In the genomic region with DNA sequence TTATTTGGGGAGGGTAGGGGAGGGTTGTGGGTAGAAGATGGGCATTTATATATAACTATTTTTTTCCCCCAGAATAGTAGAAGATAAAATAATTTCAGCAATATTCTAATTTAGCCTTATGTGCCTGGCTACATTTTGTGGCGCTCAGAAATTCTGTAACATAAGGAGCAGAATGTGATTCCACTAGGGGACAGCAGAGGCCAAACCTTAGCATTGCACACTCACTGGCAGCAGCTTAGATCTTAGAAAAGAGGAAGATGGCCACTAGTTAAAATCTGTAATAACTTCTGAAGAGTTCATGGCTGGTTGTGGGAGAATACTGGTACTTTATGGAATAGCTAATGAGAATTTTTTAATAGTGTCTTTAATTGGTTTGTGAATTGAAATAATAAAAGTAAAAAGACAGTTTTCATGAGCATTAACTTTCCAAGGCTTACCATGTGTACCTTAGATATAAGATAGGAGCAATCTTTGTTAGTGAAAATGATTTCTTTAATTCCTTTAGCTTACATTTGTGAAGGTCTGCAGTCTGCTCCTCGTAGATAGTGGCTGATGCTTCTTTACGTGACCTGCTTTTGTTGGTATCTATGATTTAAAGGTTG, we compare ENCODE assay signal across 8 cellular contexts. TPM values are rescaled to one million over a fixed set of nuclear protein-coding genes. Genes with fewer than 3 reads are reported as not detected.
DNase-seq lines count a peak whose midpoint lies in the region; ATAC-seq and TF ChIP-seq lines count a peak whose summit lies in the region.

No MANE protein-coding gene starts in this region.

- no peak overlapping the region for H3K4me3 ChIP-seq in HCT116 (replicated peaks in 1 of 2; ENCODE audit: low read depth in 1 of 2, low read length in 2 of 2)

- BruUV-seq in HCT116 (replicated peaks; lab: Mats Ljungman, UMichigan), result no TSS peak

- H3K4me1 ChIP-seq in HCT116 (ENCODE audit: control insufficient read depth in 1 of 2, insufficient read depth in 2 of 2, low read length in 2 of 2), result peaks cover 5 to 13% of the 10 kb centered on the region in 2 experiments

- H4K20me1 ChIP-seq in HCT116 (ENCODE audit: insufficient read depth), result no peaks in the 10 kb centered on the region

- peak; percentile 28 for DNase-seq in 8988T
- peak; percentile 69 for DNase-seq in GM10266 (ENCODE audit: extremely low spot score)
- peak; percentile 51 for DNase-seq in HCT116 (ENCODE audit: low read depth, low spot score)
- DNase-seq in M059J (ENCODE audit: low read depth), result peak; percentile 73
- peak; percentile 23 for DNase-seq in SHP77 treated with DMSO at 0.1 percent for 48 hours (lab: John Stamatoyannopoulos, UW)
- peak; percentile 51 to 83 for DNase-seq in T47D (ENCODE audit: low read depth in 1 of 2, low spot score in 1 of 2)
- DNase-seq in islet precursor cell, result peak; percentile 64
- DNase-seq in stimulated activated CD4-positive, alpha-beta T cell treated with anti-CD3 and anti-CD28 coated beads, Interleukin-4, amount 100 ng/mL, for 24 hours, result peak; percentile 30

- H3K27ac ChIP-seq in HCT116 (ENCODE audit: low read depth, low read length), result no peak overlapping the region

- no peaks in the 10 kb centered on the region for H3K27me3 ChIP-seq in HCT116 (ENCODE audit: insufficient read depth, low read length)

- intact Hi-C loops in HCT116 (cut with micrococcal nuclease), result loop anchor here (1.0 to 5.0 kb wide), 6 partner anchors 173 to 1241 kb away; no protein-coding TSS in a partner anchor

- CTCF ChIA-PET in HCT116 (lab: Charles Lee), result interaction anchor here (0.7 to 2.6 kb wide), 13 partner anchors 33 to 1241 kb away, joined by 3 to 23 read pairs (median 4); a partner anchor contains a TSS

- no peak overlapping the region for H2AFZ ChIP-seq in HCT116 (ENCODE audit: low read depth, low read length, poor library complexity, severe bottlenecking)

- TF ChIP-seq RAD21 in HCT116 (IDR thresholded peaks at IDR 0.05; ENCODE audit: low read depth), result peak; percentile 97

- no peak for TF ChIP-seq POLR2A in HCT116 (IDR thresholded peaks at IDR 0.05; ENCODE audit: borderline replicate concordance, extremely low read depth, insufficient read depth, insufficient read length)

- peaks cover 14% of the 10 kb centered on the region; the same call in 1 of the 2 replicates for H3K79me2 ChIP-seq in HCT116 (ENCODE audit: insufficient read depth, low read length)

- H3K9ac ChIP-seq in HCT116 (ENCODE audit: low read length), result no peak overlapping the region

- TF ChIP-seq CTCF in GM10266 (IDR thresholded peaks at IDR 0.05; ENCODE audit: control insufficient read depth, insufficient read depth, low read depth, missing control alignments) (peak; percentile 91), HCT116 (IDR thresholded peaks at IDR 0.05 in 2 of 3, conservative IDR thresholded peaks at IDR 0.05 in 1 of 3; ENCODE audit: borderline replicate concordance in 1 of 3, insufficient read depth in 1 of 3, low read depth in 2 of 3, low read length in 2 of 3) (peak; percentile 74 to 89 (median 88))

- POLR2A ChIA-PET in HCT116 (lab: Charles Lee), result no interaction called here

- no peaks in the 10 kb centered on the region for H3K9me3 ChIP-seq in HCT116 (ENCODE audit: control insufficient read depth in 1 of 2, insufficient read depth in 1 of 2, low read depth in 1 of 2, low read length in 2 of 2)

- H3K36me3 ChIP-seq in HCT116 (ENCODE audit: control insufficient read depth in 1 of 2, insufficient read depth in 2 of 2, low read length in 2 of 2), result peaks cover 2 to 28% of the 10 kb centered on the region in 2 experiments; a peak in 3 of 4 replicates

- no peaks in the 10 kb centered on the region for H3K9me2 ChIP-seq in HCT116 (ENCODE audit: insufficient read depth)

- in situ Hi-C loops in T47D (cut with HindIII; ENCODE audit: low pct_unique_long_range_greater_than_20kb, low sequenced_read_pairs), result no loop called here

- no peak overlapping the region for H3K4me2 ChIP-seq in HCT116 (ENCODE audit: low read length)

- RAD21 ChIA-PET in HCT116 (lab: Charles Lee; ENCODE audit: low non-redundant PET in 1 of 2, low total read pairs in 2 of 2, uncharacterized antibody in 2 of 2, unreplicated experiment in 2 of 2), result interaction anchor here in 1 of 2 experiments (0.9 kb wide), 2 partner anchors 173 to 176 kb away, joined by 4 to 5 read pairs; no protein-coding TSS in a partner anchor

- peak; percentile 86 for ATAC-seq in HCT116

TF ChIP-seq in HCT116, 20 proteins besides CTCF, POLR2A, EP300 and RAD21:
- TF ChIP-seq SIN3A (IDR thresholded peaks at IDR 0.05; ENCODE audit: low read depth), result no peak
- TF ChIP-seq, protein P1, sequence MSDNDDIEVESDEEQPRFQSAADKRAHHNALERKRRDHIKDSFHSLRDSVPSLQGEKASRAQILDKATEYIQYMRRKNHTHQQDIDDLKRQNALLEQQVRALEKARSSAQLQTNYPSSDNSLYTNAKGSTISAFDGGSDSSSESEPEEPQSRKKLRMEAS (IDR thresholded peaks at IDR 0.05), result no peak
- TF ChIP-seq, protein P2, sequence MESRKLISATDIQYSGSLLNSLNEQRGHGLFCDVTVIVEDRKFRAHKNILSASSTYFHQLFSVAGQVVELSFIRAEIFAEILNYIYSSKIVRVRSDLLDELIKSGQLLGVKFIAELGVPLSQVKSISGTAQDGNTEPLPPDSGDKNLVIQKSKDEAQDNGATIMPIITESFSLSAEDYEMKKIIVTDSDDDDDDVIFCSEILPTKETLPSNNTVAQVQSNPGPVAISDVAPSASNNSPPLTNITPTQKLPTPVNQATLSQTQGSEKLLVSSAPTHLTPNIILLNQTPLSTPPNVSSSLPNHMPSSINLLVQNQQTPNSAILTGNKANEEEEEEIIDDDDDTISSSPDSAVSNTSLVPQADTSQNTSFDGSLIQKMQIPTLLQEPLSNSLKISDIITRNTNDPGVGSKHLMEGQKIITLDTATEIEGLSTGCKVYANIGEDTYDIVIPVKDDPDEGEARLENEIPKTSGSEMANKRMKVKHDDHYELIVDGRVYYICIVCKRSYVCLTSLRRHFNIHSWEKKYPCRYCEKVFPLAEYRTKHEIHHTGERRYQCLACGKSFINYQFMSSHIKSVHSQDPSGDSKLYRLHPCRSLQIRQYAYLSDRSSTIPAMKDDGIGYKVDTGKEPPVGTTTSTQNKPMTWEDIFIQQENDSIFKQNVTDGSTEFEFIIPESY (IDR thresholded peaks at IDR 0.05; ENCODE audit: extremely low read depth, insufficient replicate concordance, low read length), result no peak
- TF ChIP-seq EZH2 (IDR thresholded peaks at IDR 0.05), result no peak
- 0 out of 2 replicates have a peak, but pooled peaks have one; percentile 46 for TF ChIP-seq CBX3 (IDR thresholded peaks at IDR 0.05; ENCODE audit: low read depth)
- no peak for TF ChIP-seq ZFX (IDR thresholded peaks at IDR 0.05)
- no peak for TF ChIP-seq FOSL1 (IDR thresholded peaks at IDR 0.05; ENCODE audit: low read depth)
- no peak for TF ChIP-seq POLR2AphosphoS5 (IDR thresholded peaks at IDR 0.05; ENCODE audit: low read depth, low read length)
- TF ChIP-seq JUND (IDR thresholded peaks at IDR 0.05), result no peak
TF ChIP-seq in HCT116: peak in this region for 1.

RNA-seq across cellular contexts. Expression of a gene that starts 33.1 kb away (rescaled TPM):
- total RNA-seq in HCT116 (2021; ENCODE audit: unreplicated experiment), result 66.5 TPM
- polyA plus RNA-seq in HCT116 (2012), result 26.6 and 35.7 TPM in 2 replicates
- 34.4 and 43.0 TPM in 2 replicates for total RNA-seq in M059J (2014; rRNA removed; shearing (Covaris generic))

Comparison
In these comparisons a context has a peak if more than half of its experiments do, and no peak if none do; other contexts are left out.
1. DNase-seq: peak in every context shown above with its lines; median percentile 73 in M059J; 69 in GM10266; 67 in T47D; 64 in islet precursor cell; 51 in HCT116; 30 in stimulated activated CD4-positive, alpha-beta T cell treated with anti-CD3 and anti-CD28 coated beads, Interleukin-4, amount 100 ng/mL, for 24 hours; 28 in 8988T; 23 in SHP77 treated with DMSO at 0.1 percent for 48 hours.